ENCODE assay signal across 9 cellular contexts in the genomic region with DNA sequence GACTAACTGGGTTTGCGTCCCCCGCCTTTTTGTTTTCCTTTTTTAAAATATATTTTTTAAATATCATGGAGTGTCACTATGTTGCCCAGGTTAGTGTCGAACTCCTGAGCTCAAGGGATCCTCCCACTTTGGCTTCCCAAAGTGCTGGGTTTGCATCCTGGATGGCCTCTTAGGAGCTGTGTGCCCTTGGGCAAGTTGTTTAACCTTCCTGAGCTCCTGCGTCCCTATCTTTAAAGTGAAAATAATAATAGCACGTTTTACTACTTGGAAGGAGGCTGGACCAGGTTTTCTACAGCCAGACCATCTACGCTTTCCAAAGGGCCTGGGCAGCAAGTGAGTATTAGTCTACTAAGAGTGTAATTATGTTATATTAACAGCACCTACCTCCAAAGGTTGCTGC. TPM values are rescaled to one million over a fixed set of nuclear protein-coding genes. Genes with fewer than 3 reads are reported as not detected.
DNase-seq lines count a peak whose midpoint lies in the region; ATAC-seq and TF ChIP-seq lines count a peak whose summit lies in the region.
"Had no signal": no experiment of that assay in that cellular context is flagged by ENCODE, and none has a peak within 500 bp of the region (broad histone marks: within the 10 kb centered on the region; RNA-seq: fewer than 3 reads in every experiment).

No MANE protein-coding gene starts in this region.

- TF ChIP-seq POLR2A in right lobe of liver (IDR thresholded peaks at IDR 0.05) (no peak), thyroid gland (IDR thresholded peaks at IDR 0.05) (no peak)

- TF ChIP-seq CTCF in astrocyte of the cerebellum (IDR thresholded peaks at IDR 0.05; ENCODE audit: low read depth, low read length, missing control alignments) (no peak), right lobe of liver (IDR thresholded peaks at IDR 0.05) (no peak), thyroid gland (IDR thresholded peaks at IDR 0.05) (no peak)

- H3K9me3 Mint-ChIP-seq in activated naive CD4-positive, alpha-beta T cell treated with anti-CD3 and anti-CD28 coated beads for 36 hours, result no peaks in the 10 kb centered on the region

- H3K4me1 Mint-ChIP-seq in activated naive CD4-positive, alpha-beta T cell treated with anti-CD3 and anti-CD28 coated beads for 36 hours (ENCODE audit: low read depth), result peaks cover 12% of the 10 kb centered on the region

- H3K27me3 ChIP-seq in right lobe of liver (no peaks in the 10 kb centered on the region), thyroid gland (no peaks in the 10 kb centered on the region)

- peak overlapping the region; percentile 67 for H3K4me3 Mint-ChIP-seq in activated naive CD4-positive, alpha-beta T cell treated with anti-CD3 and anti-CD28 coated beads for 36 hours

- H3K36me3 ChIP-seq in right lobe of liver (no peaks in the 10 kb centered on the region), thyroid gland (no peaks in the 10 kb centered on the region)

- H3K36me3 Mint-ChIP-seq in activated naive CD4-positive, alpha-beta T cell treated with anti-CD3 and anti-CD28 coated beads for 36 hours (ENCODE audit: low read depth), result no peaks in the 10 kb centered on the region

- H3K4me1 ChIP-seq in right lobe of liver (no peaks in the 10 kb centered on the region), thyroid gland (peaks cover 12 to 32% of the 10 kb centered on the region in 2 donors)

- ATAC-seq in right lobe of liver, result no peak
- no peak for ATAC-seq in GM21390 (IDR thresholded peaks at IDR 0.05; ENCODE audit: unreplicated experiment)

- intact Hi-C loops in activated naive CD4-positive, alpha-beta T cell treated with anti-CD3 and anti-CD28 coated beads for 36 hours (cut with micrococcal nuclease), result loop anchor here (10.0 kb wide), 1 partner anchor 171 kb away; a partner anchor contains a TSS
- intact Hi-C loops in right lobe of liver (cut with DNase I), result no loop called here
- intact Hi-C loops in thyroid gland (cut with DNase I), result no loop called here

- peaks cover 5% of the 10 kb centered on the region for H3K27me3 Mint-ChIP-seq in activated naive CD4-positive, alpha-beta T cell treated with anti-CD3 and anti-CD28 coated beads for 36 hours (ENCODE audit: low read depth)

- WGBS in right lobe of liver (ENCODE audit: insufficient coverage, low coverage, low lambda C conversion rate, missing lambda C conversion rate), result 70% methylated on average over 6 of the region's 6 CpGs
- 74 to 78% methylated on average over 6 of the region's 6 CpGs for WGBS in thyroid gland, 2 donors

- H3K9me3 ChIP-seq in right lobe of liver (no peaks in the 10 kb centered on the region), thyroid gland (no peaks in the 10 kb centered on the region)

- H3K4me3 ChIP-seq in astrocyte of the cerebellum (ENCODE audit: low read depth, low read length) (peak overlapping the region; percentile 33), right lobe of liver (peak overlapping the region; percentile 41 to 53 (median 49)), thyroid gland (replicated peaks in 1 of 3) (no peak overlapping the region)

- no peak overlapping the region for H3K27ac Mint-ChIP-seq in activated naive CD4-positive, alpha-beta T cell treated with anti-CD3 and anti-CD28 coated beads for 36 hours

- in situ Hi-C loops in astrocyte of the cerebellum (cut with HindIII; ENCODE audit: low sequenced_read_pairs), result no loop called here

- DNase-seq in activated naive CD4-positive, alpha-beta T cell treated with anti-CD3 and anti-CD28 coated beads for 36 hours, result no peak
- no peak for DNase-seq in activated naive CD4-positive, alpha-beta T cell treated with Interleukin-2 at 50 U/mL for 16 hours
- DNase-seq in astrocyte of the cerebellum (ENCODE audit: low read depth) (no peak), right lobe of liver (no peak), thyroid gland (no peak), NCI-H2107 (lab: John Stamatoyannopoulos, UW) (no peak), germinal center (ENCODE audit: low spot score) (no peak)

- CTCF ChIA-PET in activated naive CD4-positive, alpha-beta T cell treated with anti-CD3 and anti-CD28 coated beads for 36 hours (lab: Charles Lee), result no interaction called here

- peak overlapping the region; percentile 58 to 91 (median 87) for H3K27ac ChIP-seq in right lobe of liver
- H3K27ac ChIP-seq in thyroid gland, result peak overlapping the region; percentile 85 to 94 (median 89)

RNA-seq across cellular contexts. Expression of a gene that starts 44.2 kb away (rescaled TPM):
- not detected for total RNA-seq in activated naive CD4-positive, alpha-beta T cell treated with anti-CD3 and anti-CD28 coated beads for 36 hours
- total RNA-seq in right lobe of liver, result not detected
- total RNA-seq in thyroid gland, result not detected
- total RNA-seq: HT1080 had no signal

RNA-seq across cellular contexts. Expression of a gene that starts 58.7 kb away (rescaled TPM):
- under 1 TPM; 0.07 to 0.15 TPM for total RNA-seq in activated naive CD4-positive, alpha-beta T cell treated with anti-CD3 and anti-CD28 coated beads for 36 hours
- total RNA-seq in right lobe of liver, result under 1 TPM in 5 of 6 experiments, not detected in 1; 0.05 to 0.21 (median 0.09) TPM
- total RNA-seq in thyroid gland, result 1 to 10 TPM in 1 of 4 donors, under 1 TPM in 3; 0.49 to 1.2 (median 0.85) TPM
- total RNA-seq: HT1080 had no signal

Comparison
In these comparisons a context has a peak if more than half of its experiments do, and no peak if none do; other contexts are left out.
1. H3K4me3 ChIP-seq: peak in astrocyte of the cerebellum (single experiment) and right lobe of liver (3 of 3); none in thyroid gland (0 of 3).